ENCODE assay signal across 32 cellular contexts in genomic region chr5:146866263-146866662, GRCh38. TPM values are rescaled to one million over a fixed set of nuclear protein-coding genes. Genes with fewer than 3 reads are reported as not detected.
DNase-seq lines count a peak whose midpoint lies in the region; ATAC-seq and TF ChIP-seq lines count a peak whose summit lies in the region.
"Had no signal": no experiment of that assay in that cellular context is flagged by ENCODE, and none has a peak within 500 bp of the region (broad histone marks: within the 10 kb centered on the region; RNA-seq: fewer than 3 reads in every experiment).

No MANE protein-coding gene starts in this region.

- H3K27me3 ChIP-seq in tibial nerve: no peaks in the 10 kb centered on the region
- H3K27me3 ChIP-seq: BE2C; BLaER1; BLaER1 treated with 17β-estradiol and CSF1 and Interleukin-3, amounts not matched to agents 10 nM and 100 nM had no signal

- no peak overlapping the region for H3K4me3 Mint-ChIP-seq in activated T-helper 17 cell treated with anti-CD3 and anti-CD28 coated beads, Interleukin-2, amount 50 U/mL, for 72 hours
- no peak overlapping the region for H3K4me3 Mint-ChIP-seq in stimulated activated effector memory CD8-positive, alpha-beta T cell treated with anti-CD3 and anti-CD28 coated beads, Interleukin-12 subunit alpha, Interleukin-12 subunit beta, amount 100 ng/mL, for 72 hours
- H3K4me3 Mint-ChIP-seq: B cell; CD14-positive monocyte; CD4-positive, alpha-beta memory T cell; CD4-positive, alpha-beta T cell; CD4-positive, CD25-positive, alpha-beta regulatory T cell; CD8-positive, alpha-beta memory T cell; CD8-positive, alpha-beta T cell had no signal

- H3K4me1 ChIP-seq in tibial nerve: no peaks in the 10 kb centered on the region
- H3K4me1 ChIP-seq: A549; BLaER1; BLaER1 treated with 17β-estradiol and CSF1 and Interleukin-3, amounts not matched to agents 10 nM and 100 nM; Caco-2 had no signal

- 91 to 95% methylated on average over 2 of the region's 2 CpGs for WGBS in tibial nerve, 2 donors

- no peak for TF ChIP-seq CTCF in tibial nerve (IDR thresholded peaks at IDR 0.05)

- H3K36me3 Mint-ChIP-seq in activated T-helper 17 cell treated with anti-CD3 and anti-CD28 coated beads, Interleukin-2, amount 50 U/mL, for 72 hours (ENCODE audit: low read depth): peaks cover 6% of the 10 kb centered on the region
- H3K36me3 Mint-ChIP-seq in stimulated activated effector memory CD8-positive, alpha-beta T cell treated with anti-CD3 and anti-CD28 coated beads, Interleukin-12 subunit alpha, Interleukin-12 subunit beta, amount 100 ng/mL, for 72 hours: peaks cover 7% of the 10 kb centered on the region
- H3K36me3 Mint-ChIP-seq: CD14-positive monocyte; CD8-positive, alpha-beta T cell had no signal

- peak; percentile 24 for ATAC-seq in activated T-helper 17 cell treated with anti-CD3 and anti-CD28 coated beads, Interleukin-2, amount 50 U/mL, for 72 hours (replicated peaks)
- peak; percentile 66 for ATAC-seq in stimulated activated effector memory CD8-positive, alpha-beta T cell treated with anti-CD3 and anti-CD28 coated beads, Interleukin-12 subunit alpha, Interleukin-12 subunit beta, amount 100 ng/mL, for 72 hours
- ATAC-seq in HG02870 (IDR thresholded peaks at IDR 0.05; ENCODE audit: unreplicated experiment): no peak
- ATAC-seq: A549; CD8-positive, alpha-beta T cell had no signal

- peaks cover 5% of the 10 kb centered on the region for H3K4me1 Mint-ChIP-seq in activated T-helper 17 cell treated with anti-CD3 and anti-CD28 coated beads, Interleukin-2, amount 50 U/mL, for 72 hours
- H3K4me1 Mint-ChIP-seq in stimulated activated effector memory CD8-positive, alpha-beta T cell treated with anti-CD3 and anti-CD28 coated beads, Interleukin-12 subunit alpha, Interleukin-12 subunit beta, amount 100 ng/mL, for 72 hours: peaks cover 20% of the 10 kb centered on the region
- H3K4me1 Mint-ChIP-seq: B cell, CD14-positive monocyte had no signal

- H3K9me3 Mint-ChIP-seq in activated T-helper 17 cell treated with anti-CD3 and anti-CD28 coated beads, Interleukin-2, amount 50 U/mL, for 72 hours: no peaks in the 10 kb centered on the region
- H3K9me3 Mint-ChIP-seq in stimulated activated effector memory CD8-positive, alpha-beta T cell treated with anti-CD3 and anti-CD28 coated beads, Interleukin-12 subunit alpha, Interleukin-12 subunit beta, amount 100 ng/mL, for 72 hours: no peaks in the 10 kb centered on the region
- H3K9me3 Mint-ChIP-seq: CD4-positive, alpha-beta memory T cell; CD4-positive, alpha-beta T cell; CD8-positive, alpha-beta memory T cell; CD8-positive, alpha-beta T cell had no signal

- no peaks in the 10 kb centered on the region for H3K36me3 ChIP-seq in tibial nerve
- H3K36me3 ChIP-seq: BE2C; BLaER1; BLaER1 treated with 17β-estradiol and CSF1 and Interleukin-3, amounts not matched to agents 10 nM and 100 nM had no signal

- H3K27ac Mint-ChIP-seq in activated T-helper 17 cell treated with anti-CD3 and anti-CD28 coated beads, Interleukin-2, amount 50 U/mL, for 72 hours: no peak overlapping the region
- H3K27ac Mint-ChIP-seq in stimulated activated effector memory CD8-positive, alpha-beta T cell treated with anti-CD3 and anti-CD28 coated beads, Interleukin-12 subunit alpha, Interleukin-12 subunit beta, amount 100 ng/mL, for 72 hours: no peak overlapping the region
- H3K27ac Mint-ChIP-seq: B cell; CD14-positive monocyte; CD4-positive, alpha-beta memory T cell; CD4-positive, alpha-beta T cell; CD4-positive, CD25-positive, alpha-beta regulatory T cell; CD8-positive, alpha-beta T cell had no signal

- H3K27ac ChIP-seq in tibial nerve: no peak overlapping the region
- H3K27ac ChIP-seq: 22Rv1; A549; BLaER1; BLaER1 treated with 17β-estradiol and CSF1 and Interleukin-3, amounts not matched to agents 10 nM and 100 nM; C4-2B had no signal

- H3K27me3 Mint-ChIP-seq in activated T-helper 17 cell treated with anti-CD3 and anti-CD28 coated beads, Interleukin-2, amount 50 U/mL, for 72 hours: no peaks in the 10 kb centered on the region
- H3K27me3 Mint-ChIP-seq: B cell; CD4-positive, alpha-beta memory T cell; CD4-positive, alpha-beta T cell; CD4-positive, CD25-positive, alpha-beta regulatory T cell; CD8-positive, alpha-beta memory T cell had no signal

- no peaks in the 10 kb centered on the region for H3K9me3 ChIP-seq in tibial nerve
- H3K9me3 ChIP-seq: A549; BE2C; BLaER1; BLaER1 treated with 17β-estradiol and CSF1 and Interleukin-3, amounts not matched to agents 10 nM and 100 nM; Caco-2 had no signal

- TF ChIP-seq POLR2A in tibial nerve (IDR thresholded peaks at IDR 0.05): no peak

- no peak for TF ChIP-seq EP300 in tibial nerve (IDR thresholded peaks at IDR 0.05)

- H3K4me3 ChIP-seq in tibial nerve: no peak overlapping the region
- H3K4me3 ChIP-seq: A549; BLaER1; BLaER1 treated with 17β-estradiol and CSF1 and Interleukin-3, amounts not matched to agents 10 nM and 100 nM had no signal

- DNase-seq in stimulated activated effector memory CD8-positive, alpha-beta T cell treated with anti-CD3 and anti-CD28 coated beads, Interleukin-12 subunit alpha, Interleukin-12 subunit beta, amount 100 ng/mL, for 72 hours (ENCODE audit: low spot score in 2 of 2): no peak
- no peak for DNase-seq in tibial nerve (ENCODE audit: low spot score in 2 of 2)
- DNase-seq: 8988T; ACHN; AML-193; BE2C; C1 segment of cervical spinal cord; Caco-2; Calu3; CD4-positive, alpha-beta memory T cell; CD4-positive, alpha-beta T cell; CD4-positive, CD25-positive, alpha-beta regulatory T cell; CD8-positive, alpha-beta memory T cell; CD8-positive, alpha-beta T cell; COR-L47; DMS 273 treated with DMSO at 0.1 percent for 48 hours; DMS153; DMS53; DMS79; DMS79 treated with DMSO at 0.1 percent for 48 hours; DND-41; EL had no signal

RNA-seq across cellular contexts. Expression of gene PPP2R2B, which starts 12.3 kb away (rescaled TPM):
- 1 to 10 TPM; 1.0 to 2.2 TPM for total RNA-seq in activated T-helper 17 cell treated with anti-CD3 and anti-CD28 coated beads, Interleukin-2, amount 50 U/mL, for 72 hours
- total RNA-seq in tibial nerve: 10 to 100 TPM in 3 of 4 donors, 1 to 10 TPM in 1; 9.4 to 29.4 (median 20.7) TPM
- total RNA-seq: A673, B cell, Calu3 had no signal
